ENCODE assay signal across 8 cellular contexts in genomic region chr7:2520131-2520807, GRCh38. TPM values are rescaled to one million over a fixed set of nuclear protein-coding genes. Genes with fewer than 3 reads are reported as not detected.
DNase-seq lines count a peak whose midpoint lies in the region; TF ChIP-seq lines count a peak whose summit lies in the region.

No MANE protein-coding gene starts in this region.

- no peaks in the 10 kb centered on the region for H3K9me3 Mint-ChIP-seq in activated T-cell treated with anti-CD3 and anti-CD28 coated beads, Interleukin-2, amount 50 U/mL, for 24 hours

- H3K9me2 ChIP-seq in hepatocyte (replicated peaks; ENCODE audit: insufficient read depth), result no peaks in the 10 kb centered on the region

- no peaks in the 10 kb centered on the region for H3K9me3 ChIP-seq in HUES48 (ENCODE audit: control insufficient read depth, insufficient read depth, low read length)
- no peaks in the 10 kb centered on the region for H3K9me3 ChIP-seq in hepatocyte (ENCODE audit: low read depth)
- H3K9me3 ChIP-seq in smooth muscle cell (replicated peaks; ENCODE audit: low read depth), result no peaks in the 10 kb centered on the region

- peak overlapping the region; percentile 86 for H3K27ac Mint-ChIP-seq in activated T-cell treated with anti-CD3 and anti-CD28 coated beads, Interleukin-2, amount 50 U/mL, for 24 hours

- H3K4me1 ChIP-seq in HUES48 (ENCODE audit: control insufficient read depth, insufficient read depth, low read length), result peaks cover 60% of the 10 kb centered on the region
- peaks cover 58% of the 10 kb centered on the region for H3K4me1 ChIP-seq in hepatocyte (ENCODE audit: insufficient read depth)
- peaks cover 63% of the 10 kb centered on the region for H3K4me1 ChIP-seq in smooth muscle cell (ENCODE audit: low read depth)

- peaks cover 51% of the 10 kb centered on the region for H3K4me1 Mint-ChIP-seq in activated T-cell treated with anti-CD3 and anti-CD28 coated beads, Interleukin-2, amount 50 U/mL, for 24 hours (ENCODE audit: low read depth)

- H3K27ac ChIP-seq in HUES48 (ENCODE audit: low read depth, low read length) (no peak overlapping the region), hepatocyte (no peak overlapping the region), smooth muscle cell (ENCODE audit: low read depth) (peak overlapping the region; percentile 84)

- H3K4me3 Mint-ChIP-seq in activated T-cell treated with anti-CD3 and anti-CD28 coated beads, Interleukin-2, amount 50 U/mL, for 24 hours, result peak overlapping the region; percentile 92

- H3K27me3 ChIP-seq in HUES48 (ENCODE audit: control insufficient read depth, insufficient read depth, low read length), result peaks cover 38% of the 10 kb centered on the region
- peaks cover 20% of the 10 kb centered on the region for H3K27me3 ChIP-seq in hepatocyte
- no peaks in the 10 kb centered on the region for H3K27me3 ChIP-seq in smooth muscle cell (ENCODE audit: low read depth)

- H4K20me1 ChIP-seq in hepatocyte (ENCODE audit: insufficient read depth, poor library complexity, severe bottlenecking) (peaks cover 3% of the 10 kb centered on the region), smooth muscle cell (ENCODE audit: low read depth) (peaks cover 53% of the 10 kb centered on the region)

- TF ChIP-seq CTCF in hepatocyte (IDR thresholded peaks at IDR 0.05; ENCODE audit: poor library complexity), result peak; percentile 4
- no peak for TF ChIP-seq CTCF in smooth muscle cell (IDR thresholded peaks at IDR 0.05; ENCODE audit: borderline replicate concordance, insufficient read depth, poor library complexity, severe bottlenecking)

- H3K27me3 Mint-ChIP-seq in activated T-cell treated with anti-CD3 and anti-CD28 coated beads, Interleukin-2, amount 50 U/mL, for 24 hours, result no peaks in the 10 kb centered on the region

- H3K4me3 ChIP-seq in HUES48 (ENCODE audit: low read depth, low read length) (peak overlapping the region; percentile 69), hepatocyte (no peak overlapping the region), smooth muscle cell (peak overlapping the region; percentile 59)

- H3K36me3 ChIP-seq in HUES48 (ENCODE audit: control insufficient read depth, insufficient read depth, low read length) (0 out of 2 replicates have a peak, but pooled peaks cover under 1% of the 10 kb centered on the region), hepatocyte (replicated peaks; ENCODE audit: insufficient read depth, low read depth) (no peaks in the 10 kb centered on the region), smooth muscle cell (ENCODE audit: low read depth) (no peaks in the 10 kb centered on the region)

- H3K79me2 ChIP-seq in hepatocyte (peaks cover 6% of the 10 kb centered on the region), smooth muscle cell (ENCODE audit: low read depth) (peaks cover 45% of the 10 kb centered on the region)

- H3K4me2 ChIP-seq in hepatocyte (peak overlapping the region; percentile 81), smooth muscle cell (peak overlapping the region; percentile 93)

- peaks cover 37% of the 10 kb centered on the region for H3F3A ChIP-seq in smooth muscle cell (ENCODE audit: low read depth)

- peaks cover 7% of the 10 kb centered on the region for H3K36me3 Mint-ChIP-seq in activated T-cell treated with anti-CD3 and anti-CD28 coated beads, Interleukin-2, amount 50 U/mL, for 24 hours (ENCODE audit: low read depth)

- H3K9ac ChIP-seq in HUES48 (ENCODE audit: low read depth, low read length) (no peak overlapping the region), smooth muscle cell (ENCODE audit: low read depth) (peak overlapping the region; percentile 27)

- H2AFZ ChIP-seq in hepatocyte (no peak overlapping the region), smooth muscle cell (ENCODE audit: low read depth) (no peak overlapping the region)

- DNase-seq in DMS114 treated with DMSO at 0.1 percent for 48 hours (lab: John Stamatoyannopoulos, UW; ENCODE audit: unreplicated experiment) (peak; percentile 15), hepatocyte (ENCODE audit: low spot score) (no peak), smooth muscle cell (lab: John Stamatoyannopoulos, UW; ENCODE audit: unreplicated experiment) (no peak), NCI-H2196 treated with DMSO at 0.1 percent for 48 hours (lab: John Stamatoyannopoulos, UW; ENCODE audit: unreplicated experiment) (no peak), SKM-1 treated with dmso at 0.1 percent for 144 hours (lab: John Stamatoyannopoulos, UW; ENCODE audit: unreplicated experiment) (no peak), hippocampal formation (lab: John Stamatoyannopoulos, UW) (no peak)
- peak; percentile 59 for DNase-seq in activated T-cell treated with anti-CD3 and anti-CD28 coated beads, Interleukin-2, amount 50 U/mL, for 24 hours

- 13% methylated on average over 24 of the region's 38 CpGs for WGBS in hepatocyte (ENCODE audit: low lambda C conversion rate, missing lambda C conversion rate)
- WGBS in smooth muscle cell (ENCODE audit: low lambda C conversion rate), result 9% methylated on average over 38 of the region's 38 CpGs

RNA-seq across cellular contexts. Expression of gene LFNG, which starts 0.7 kb away (rescaled TPM):
- total RNA-seq in hepatocyte, result 4.5 and 7.5 TPM in 2 replicates
- 1.2 and 1.6 TPM in 2 replicates for polyA plus RNA-seq in hepatocyte
- 9.8 and 19.5 TPM in 2 replicates for total RNA-seq in smooth muscle cell
- polyA plus RNA-seq in smooth muscle cell, result 6.0 and 7.9 TPM in 2 replicates

RNA-seq across cellular contexts. Expression of gene BRAT1, which starts 35.1 kb away (rescaled TPM):
- total RNA-seq in hepatocyte (15.7 and 19.2 TPM in 2 replicates), smooth muscle cell (11.2 and 16.8 TPM in 2 replicates)
- polyA plus RNA-seq in hepatocyte (37.8 and 45.0 TPM in 2 replicates), smooth muscle cell (32.4 and 43.6 TPM in 2 replicates)

RNA-seq across cellular contexts. Expression of gene IQCE, which starts 38.5 kb away (rescaled TPM):
- total RNA-seq in hepatocyte (8.2 and 13.3 TPM in 2 replicates), smooth muscle cell (12.7 and 15.0 TPM in 2 replicates)
- polyA plus RNA-seq in hepatocyte (10.0 and 11.8 TPM in 2 replicates), smooth muscle cell (5.8 and 16.3 TPM in 2 replicates)

RNA-seq across cellular contexts. Expression of gene GRIFIN, which starts 44.1 kb away (rescaled TPM):
- total RNA-seq in hepatocyte, result not detected in 2 replicates
- polyA plus RNA-seq in hepatocyte, result not detected in 2 replicates
- not detected in 2 replicates for total RNA-seq in smooth muscle cell
- polyA plus RNA-seq in smooth muscle cell, result not detected in 2 replicates

Comparison
In these comparisons a context has a peak if more than half of its experiments do, and no peak if none do; other contexts are left out.
1. DNase-seq: peak in DMS114 treated with DMSO at 0.1 percent for 48 hours (single experiment) and activated T-cell treated with anti-CD3 and anti-CD28 coated beads, Interleukin-2, amount 50 U/mL, for 24 hours (single experiment); none in hepatocyte (single experiment), smooth muscle cell (single experiment), NCI-H2196 treated with DMSO at 0.1 percent for 48 hours (single experiment), SKM-1 treated with dmso at 0.1 percent for 144 hours (single experiment) and hippocampal formation (0 of 2).